Comparison of ENCODE assay signal across 20 cellular contexts in genomic region chr9:93248373-93248772, GRCh38.
"Had no signal": no experiment of that assay in that cellular context is flagged by ENCODE, and none has a peak within 500 bp of the region (broad histone marks: within the 10 kb centered on the region; RNA-seq: fewer than 3 reads in every experiment).

No MANE protein-coding gene starts in this region.

- H3K9me3 Mint-ChIP-seq: activated T-cell treated with anti-CD3 and anti-CD28 coated beads, Interleukin-2, amount 50 U/mL, for 72 hours; naive thymus-derived CD4-positive, alpha-beta T cell; neural progenitor cell; stimulated activated effector memory CD8-positive, alpha-beta T cell treated with anti-CD3 and anti-CD28 coated beads, Interleukin-12 subunit alpha, Interleukin-12 subunit beta, amount 100 ng/mL, for 72 hours had no signal

- H3K4me3 ChIP-seq: cardiac muscle cell, dorsolateral prefrontal cortex, heart left ventricle, mucosa of descending colon, neural progenitor cell, prostate gland, right lobe of liver, smooth muscle cell, thoracic aorta, upper lobe of left lung had no signal

- ATAC-seq: activated T-cell treated with anti-CD3 and anti-CD28 coated beads, Interleukin-2, amount 50 U/mL, for 72 hours; foreskin keratinocyte; mucosa of descending colon; naive thymus-derived CD4-positive, alpha-beta T cell; right lobe of liver; stimulated activated effector memory CD8-positive, alpha-beta T cell treated with anti-CD3 and anti-CD28 coated beads, Interleukin-12 subunit alpha, Interleukin-12 subunit beta, amount 100 ng/mL, for 72 hours had no signal

- H3K27me3 Mint-ChIP-seq: activated naive CD8-positive, alpha-beta T cell had no signal

- H3K36me3 Mint-ChIP-seq: activated naive CD8-positive, alpha-beta T cell; naive thymus-derived CD4-positive, alpha-beta T cell; stimulated activated effector memory CD8-positive, alpha-beta T cell treated with anti-CD3 and anti-CD28 coated beads, Interleukin-12 subunit alpha, Interleukin-12 subunit beta, amount 100 ng/mL, for 72 hours had no signal

- H3K4me1 Mint-ChIP-seq: naive thymus-derived CD4-positive, alpha-beta T cell had no signal

- H3K4me1 ChIP-seq: foreskin keratinocyte, prostate gland, right lobe of liver, upper lobe of left lung had no signal

- H3K9me3 ChIP-seq: heart left ventricle, mucosa of descending colon, prostate gland, right lobe of liver, thoracic aorta, upper lobe of left lung had no signal

- H3K4me3 Mint-ChIP-seq: activated naive CD8-positive, alpha-beta T cell; activated T-cell treated with anti-CD3 and anti-CD28 coated beads, Interleukin-2, amount 50 U/mL, for 72 hours; naive thymus-derived CD4-positive, alpha-beta T cell; neural progenitor cell; stimulated activated effector memory CD8-positive, alpha-beta T cell treated with anti-CD3 and anti-CD28 coated beads, Interleukin-12 subunit alpha, Interleukin-12 subunit beta, amount 100 ng/mL, for 72 hours had no signal

- H3K27ac ChIP-seq: cardiac muscle cell, foreskin keratinocyte, neural progenitor cell, prostate gland, right lobe of liver, thoracic aorta, upper lobe of left lung had no signal

- H3K27ac Mint-ChIP-seq: activated naive CD8-positive, alpha-beta T cell; activated T-cell treated with anti-CD3 and anti-CD28 coated beads, Interleukin-2, amount 50 U/mL, for 72 hours; naive thymus-derived CD4-positive, alpha-beta T cell; stimulated activated effector memory CD8-positive, alpha-beta T cell treated with anti-CD3 and anti-CD28 coated beads, Interleukin-12 subunit alpha, Interleukin-12 subunit beta, amount 100 ng/mL, for 72 hours had no signal

- H3K27me3 ChIP-seq: cardiac muscle cell, dorsolateral prefrontal cortex, foreskin keratinocyte, heart left ventricle, neural progenitor cell, right lobe of liver, upper lobe of left lung had no signal

- H3K36me3 ChIP-seq: cardiac muscle cell, neural progenitor cell, prostate gland, right lobe of liver, thoracic aorta, upper lobe of left lung had no signal

- DNase-seq: activated CD4-positive, alpha-beta T cell treated with anti-CD3 and anti-CD28 coated beads, Interleukin-2, amount 50 U/mL, for 4 hours; activated effector memory CD4-positive, alpha-beta T cell treated with anti-CD3 and anti-CD28 coated beads, Interleukin-2, amount 50 U/mL, for 16 hours; activated T-cell treated with anti-CD3 and anti-CD28 coated beads, Interleukin-2, amount 50 U/mL, for 72 hours; dorsolateral prefrontal cortex; foreskin keratinocyte; kidney glomerular epithelial cell; mesenchymal stem cell; naive thymus-derived CD4-positive, alpha-beta T cell; stimulated activated CD4-positive, alpha-beta T cell treated with anti-CD3 and anti-CD28 coated beads, Interleukin-4, amount 100 ng/mL, for 1 hour; upper lobe of left lung had no signal
